1 cellular context compared by ENCODE assay signal in the genomic region with DNA sequence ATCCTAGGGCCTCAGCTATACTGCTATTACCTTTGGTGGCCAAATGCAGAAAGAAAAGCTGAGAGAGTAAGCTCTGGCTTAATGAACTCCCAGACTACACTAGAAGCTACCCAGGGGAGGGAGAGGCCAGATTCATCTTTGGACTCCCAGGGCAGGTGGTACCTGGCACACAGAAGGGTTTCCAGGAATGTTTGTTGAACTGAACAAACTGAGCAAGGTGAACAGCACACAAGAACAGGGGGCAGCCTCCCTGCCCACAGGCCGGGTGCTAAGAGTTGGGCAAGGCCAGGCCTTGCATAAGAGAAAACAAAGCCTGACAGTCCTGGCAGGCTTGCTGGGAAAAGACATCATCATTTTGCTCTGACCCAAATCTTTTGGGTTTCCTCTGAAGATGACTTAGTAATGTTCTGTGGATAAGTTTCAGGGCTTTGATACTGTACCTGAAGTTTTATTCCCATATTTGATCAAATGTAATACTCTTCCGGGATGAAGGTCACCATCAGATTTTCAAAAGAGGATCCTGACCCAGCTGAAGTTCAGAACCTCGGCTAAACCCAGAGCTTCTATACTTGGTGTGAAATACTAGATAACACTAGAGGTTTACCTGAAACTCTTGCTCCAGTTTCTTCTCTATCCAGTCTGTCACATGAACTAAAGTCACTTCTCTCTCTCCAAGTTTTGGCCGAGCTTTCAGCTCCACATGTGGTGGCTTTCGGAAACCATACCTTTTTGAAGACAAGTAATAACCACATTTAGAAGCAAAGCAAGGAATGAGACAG.
TF ChIP-seq lines count a peak whose summit lies in the region.

No MANE protein-coding gene starts in this region.

TF ChIP-seq in HepG2, 621 proteins besides CTCF, POLR2A, EP300 and RAD21 (continued from another document and continues in another):
- TF ChIP-seq KIAA2018 (CRISPR knock-in tag; IDR thresholded peaks at IDR 0.05; ENCODE audit: borderline replicate concordance) = no peak
- TF ChIP-seq, protein P1, sequence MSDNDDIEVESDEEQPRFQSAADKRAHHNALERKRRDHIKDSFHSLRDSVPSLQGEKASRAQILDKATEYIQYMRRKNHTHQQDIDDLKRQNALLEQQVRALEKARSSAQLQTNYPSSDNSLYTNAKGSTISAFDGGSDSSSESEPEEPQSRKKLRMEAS (IDR thresholded peaks at IDR 0.05) = peak; percentile 89
- TF ChIP-seq NPAS2 (CRISPR knock-in tag; IDR thresholded peaks at IDR 0.05; ENCODE audit: borderline replicate concordance) = no peak
- TF ChIP-seq ZNF558 (CRISPR knock-in tag; IDR thresholded peaks at IDR 0.05; ENCODE audit: borderline replicate concordance) = no peak
- TF ChIP-seq MLX (CRISPR knock-in tag; IDR thresholded peaks at IDR 0.05) = peak; percentile 84
- no peak for TF ChIP-seq PAF1 (CRISPR knock-in tag; IDR thresholded peaks at IDR 0.05)
- TF ChIP-seq, protein P2, sequence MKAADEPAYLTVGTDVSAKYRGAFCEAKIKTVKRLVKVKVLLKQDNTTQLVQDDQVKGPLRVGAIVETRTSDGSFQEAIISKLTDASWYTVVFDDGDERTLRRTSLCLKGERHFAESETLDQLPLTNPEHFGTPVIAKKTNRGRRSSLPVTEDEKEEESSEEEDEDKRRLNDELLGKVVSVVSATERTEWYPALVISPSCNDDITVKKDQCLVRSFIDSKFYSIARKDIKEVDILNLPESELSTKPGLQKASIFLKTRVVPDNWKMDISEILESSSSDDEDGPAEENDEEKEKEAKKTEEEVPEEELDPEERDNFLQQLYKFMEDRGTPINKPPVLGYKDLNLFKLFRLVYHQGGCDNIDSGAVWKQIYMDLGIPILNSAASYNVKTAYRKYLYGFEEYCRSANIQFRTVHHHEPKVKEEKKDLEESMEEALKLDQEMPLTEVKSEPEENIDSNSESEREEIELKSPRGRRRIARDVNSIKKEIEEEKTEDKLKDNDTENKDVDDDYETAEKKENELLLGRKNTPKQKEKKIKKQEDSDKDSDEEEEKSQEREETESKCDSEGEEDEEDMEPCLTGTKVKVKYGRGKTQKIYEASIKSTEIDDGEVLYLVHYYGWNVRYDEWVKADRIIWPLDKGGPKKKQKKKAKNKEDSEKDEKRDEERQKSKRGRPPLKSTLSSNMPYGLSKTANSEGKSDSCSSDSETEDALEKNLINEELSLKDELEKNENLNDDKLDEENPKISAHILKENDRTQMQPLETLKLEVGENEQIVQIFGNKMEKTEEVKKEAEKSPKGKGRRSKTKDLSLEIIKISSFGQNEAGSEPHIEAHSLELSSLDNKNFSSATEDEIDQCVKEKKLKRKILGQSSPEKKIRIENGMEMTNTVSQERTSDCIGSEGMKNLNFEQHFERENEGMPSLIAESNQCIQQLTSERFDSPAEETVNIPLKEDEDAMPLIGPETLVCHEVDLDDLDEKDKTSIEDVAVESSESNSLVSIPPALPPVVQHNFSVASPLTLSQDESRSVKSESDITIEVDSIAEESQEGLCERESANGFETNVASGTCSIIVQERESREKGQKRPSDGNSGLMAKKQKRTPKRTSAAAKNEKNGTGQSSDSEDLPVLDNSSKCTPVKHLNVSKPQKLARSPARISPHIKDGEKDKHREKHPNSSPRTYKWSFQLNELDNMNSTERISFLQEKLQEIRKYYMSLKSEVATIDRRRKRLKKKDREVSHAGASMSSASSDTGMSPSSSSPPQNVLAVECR (CRISPR knock-in tag; IDR thresholded peaks at IDR 0.05; ENCODE audit: borderline replicate concordance) = peak; percentile 86; the same call in 1 of the 2 replicates
- TF ChIP-seq TSC22D2 (CRISPR knock-in tag; IDR thresholded peaks at IDR 0.05; ENCODE audit: borderline replicate concordance) = peak; percentile 84
- TF ChIP-seq TGIF2 (CRISPR knock-in tag; IDR thresholded peaks at IDR 0.05) = peak; percentile 70; the same call in 1 of the 2 replicates
- peak; percentile 96 for TF ChIP-seq TBX3 (IDR thresholded peaks at IDR 0.05; ENCODE audit: borderline replicate concordance)
- no peak for TF ChIP-seq ZNF569 (CRISPR knock-in tag; IDR thresholded peaks at IDR 0.05; ENCODE audit: borderline replicate concordance)
- TF ChIP-seq, protein P3, sequence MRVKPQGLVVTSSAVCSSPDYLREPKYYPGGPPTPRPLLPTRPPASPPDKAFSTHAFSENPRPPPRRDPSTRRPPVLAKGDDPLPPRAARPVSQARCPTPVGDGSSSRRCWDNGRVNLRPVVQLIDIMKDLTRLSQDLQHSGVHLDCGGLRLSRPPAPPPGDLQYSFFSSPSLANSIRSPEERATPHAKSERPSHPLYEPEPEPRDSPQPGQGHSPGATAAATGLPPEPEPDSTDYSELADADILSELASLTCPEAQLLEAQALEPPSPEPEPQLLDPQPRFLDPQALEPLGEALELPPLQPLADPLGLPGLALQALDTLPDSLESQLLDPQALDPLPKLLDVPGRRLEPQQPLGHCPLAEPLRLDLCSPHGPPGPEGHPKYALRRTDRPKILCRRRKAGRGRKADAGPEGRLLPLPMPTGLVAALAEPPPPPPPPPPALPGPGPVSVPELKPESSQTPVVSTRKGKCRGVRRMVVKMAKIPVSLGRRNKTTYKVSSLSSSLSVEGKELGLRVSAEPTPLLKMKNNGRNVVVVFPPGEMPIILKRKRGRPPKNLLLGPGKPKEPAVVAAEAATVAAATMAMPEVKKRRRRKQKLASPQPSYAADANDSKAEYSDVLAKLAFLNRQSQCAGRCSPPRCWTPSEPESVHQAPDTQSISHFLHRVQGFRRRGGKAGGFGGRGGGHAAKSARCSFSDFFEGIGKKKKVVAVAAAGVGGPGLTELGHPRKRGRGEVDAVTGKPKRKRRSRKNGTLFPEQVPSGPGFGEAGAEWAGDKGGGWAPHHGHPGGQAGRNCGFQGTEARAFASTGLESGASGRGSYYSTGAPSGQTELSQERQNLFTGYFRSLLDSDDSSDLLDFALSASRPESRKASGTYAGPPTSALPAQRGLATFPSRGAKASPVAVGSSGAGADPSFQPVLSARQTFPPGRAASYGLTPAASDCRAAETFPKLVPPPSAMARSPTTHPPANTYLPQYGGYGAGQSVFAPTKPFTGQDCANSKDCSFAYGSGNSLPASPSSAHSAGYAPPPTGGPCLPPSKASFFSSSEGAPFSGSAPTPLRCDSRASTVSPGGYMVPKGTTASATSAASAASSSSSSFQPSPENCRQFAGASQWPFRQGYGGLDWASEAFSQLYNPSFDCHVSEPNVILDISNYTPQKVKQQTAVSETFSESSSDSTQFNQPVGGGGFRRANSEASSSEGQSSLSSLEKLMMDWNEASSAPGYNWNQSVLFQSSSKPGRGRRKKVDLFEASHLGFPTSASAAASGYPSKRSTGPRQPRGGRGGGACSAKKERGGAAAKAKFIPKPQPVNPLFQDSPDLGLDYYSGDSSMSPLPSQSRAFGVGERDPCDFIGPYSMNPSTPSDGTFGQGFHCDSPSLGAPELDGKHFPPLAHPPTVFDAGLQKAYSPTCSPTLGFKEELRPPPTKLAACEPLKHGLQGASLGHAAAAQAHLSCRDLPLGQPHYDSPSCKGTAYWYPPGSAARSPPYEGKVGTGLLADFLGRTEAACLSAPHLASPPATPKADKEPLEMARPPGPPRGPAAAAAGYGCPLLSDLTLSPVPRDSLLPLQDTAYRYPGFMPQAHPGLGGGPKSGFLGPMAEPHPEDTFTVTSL (CRISPR knock-in tag; IDR thresholded peaks at IDR 0.05; ENCODE audit: borderline replicate concordance) = peak; percentile 95
- TF ChIP-seq ZNF12 (CRISPR knock-in tag; IDR thresholded peaks at IDR 0.05) = peak; percentile 86
- no peak for TF ChIP-seq ZNF207 (IDR thresholded peaks at IDR 0.05; ENCODE audit: borderline replicate concordance)
- TF ChIP-seq TRAFD1 (CRISPR knock-in tag; IDR thresholded peaks at IDR 0.05; ENCODE audit: borderline replicate concordance) = 0 out of 2 replicates have a peak, but pooled peaks have one; percentile 82
- peak; percentile 81 for TF ChIP-seq NAIF1 (CRISPR knock-in tag; IDR thresholded peaks at IDR 0.05; ENCODE audit: borderline replicate concordance)
- TF ChIP-seq IRX3 (CRISPR knock-in tag; IDR thresholded peaks at IDR 0.05; ENCODE audit: borderline replicate concordance, low read depth) = no peak
- TF ChIP-seq HES4 (CRISPR knock-in tag; IDR thresholded peaks at IDR 0.05; ENCODE audit: borderline replicate concordance) = no peak
